9 cellular contexts compared by ENCODE assay signal in the genomic region with DNA sequence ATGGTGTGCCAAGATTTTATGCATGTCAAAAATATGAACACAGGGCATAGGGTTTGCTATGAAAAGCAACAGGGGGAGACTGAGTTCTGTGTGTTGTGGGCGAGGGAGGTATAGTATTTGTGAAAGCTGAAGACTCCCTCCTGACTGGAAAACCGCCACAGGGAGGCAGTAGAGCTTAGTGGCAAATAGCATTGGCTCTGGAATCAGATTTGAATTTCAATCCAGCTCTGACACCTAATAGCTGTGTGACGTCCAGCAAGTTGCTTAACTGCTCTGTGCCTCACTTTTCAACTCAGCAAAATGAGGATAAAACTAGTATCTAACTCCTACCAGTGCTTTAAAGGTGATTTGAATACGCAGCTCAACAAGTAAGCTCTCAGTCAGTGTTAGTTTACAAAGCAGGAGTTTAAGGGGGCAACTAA. TPM values are rescaled to one million over a fixed set of nuclear protein-coding genes. Genes with fewer than 3 reads are reported as not detected.
DNase-seq lines count a peak whose midpoint lies in the region; ATAC-seq and TF ChIP-seq lines count a peak whose summit lies in the region.
"Had no signal": no experiment of that assay in that cellular context is flagged by ENCODE, and none has a peak within 500 bp of the region (broad histone marks: within the 10 kb centered on the region; RNA-seq: fewer than 3 reads in every experiment).

No MANE protein-coding gene starts in this region.

- DNase-seq in activated gamma-delta T cell treated with Interleukin-2 at 50 U/mL for 16 hours (peak; percentile 30), activated gamma-delta T cell (lab: John Stamatoyannopoulos, UW) (no peak), RWPE2 (ENCODE audit: low spot score) (no peak), astrocyte of the cerebellum (ENCODE audit: low read depth) (no peak), natural killer cell (peak; percentile 21), NCI-H2029 (lab: John Stamatoyannopoulos, UW) (no peak)

- no peaks in the 10 kb centered on the region for H3K27me3 ChIP-seq in RWPE2 (ENCODE audit: insufficient read depth, poor library complexity, severe bottlenecking)
- H3K27me3 ChIP-seq: ascending aorta had no signal

- peak; percentile 39 for TF ChIP-seq CTCF in RWPE2 (IDR thresholded peaks at IDR 0.05; ENCODE audit: poor library complexity, severe bottlenecking)
- peak; percentile 55 for TF ChIP-seq CTCF in astrocyte of the cerebellum (IDR thresholded peaks at IDR 0.05; ENCODE audit: low read depth, low read length, missing control alignments)
- TF ChIP-seq CTCF in natural killer cell (IDR thresholded peaks at IDR 0.05): peak; percentile 61

- H3K4me3 Mint-ChIP-seq in natural killer cell: no peak overlapping the region

- no peak overlapping the region for H3K27ac Mint-ChIP-seq in natural killer cell

- H3K9me3 ChIP-seq in RWPE2 (ENCODE audit: severe bottlenecking): no peaks in the 10 kb centered on the region
- H3K9me3 ChIP-seq: ascending aorta had no signal

- H3K9me3 Mint-ChIP-seq in natural killer cell: no peaks in the 10 kb centered on the region

- H3K4me3 ChIP-seq in RWPE2 (ENCODE audit: severe bottlenecking) (no peak overlapping the region), astrocyte of the cerebellum (ENCODE audit: low read depth, low read length) (no peak overlapping the region)
- H3K4me3 ChIP-seq: ascending aorta had no signal

- intact Hi-C loops in natural killer cell (cut with micrococcal nuclease): loop anchor here (5.0 kb wide), 1 partner anchor 405 kb away; no protein-coding TSS in a partner anchor

- peaks cover 0 to 7% of the 10 kb centered on the region in 2 donors for H3K4me1 Mint-ChIP-seq in natural killer cell

- H3K27ac ChIP-seq in RWPE2 (ENCODE audit: poor library complexity, severe bottlenecking): no peak overlapping the region
- H3K27ac ChIP-seq: ascending aorta had no signal

- H3K36me3 ChIP-seq in RWPE2 (ENCODE audit: low read depth): no peaks in the 10 kb centered on the region
- H3K36me3 ChIP-seq: ascending aorta had no signal

- no peaks in the 10 kb centered on the region for H3K4me1 ChIP-seq in RWPE2 (ENCODE audit: insufficient read depth, poor library complexity, severe bottlenecking)

- H3K36me3 Mint-ChIP-seq in natural killer cell: no peaks in the 10 kb centered on the region

- H3K27me3 Mint-ChIP-seq in natural killer cell (ENCODE audit: low read depth in 2 of 2): no peaks in the 10 kb centered on the region

- in situ Hi-C loops in astrocyte of the cerebellum (cut with HindIII; ENCODE audit: low sequenced_read_pairs): no loop called here

- peak; percentile 48; the same call in 2 of the 3 replicates for ATAC-seq in RWPE2 (ENCODE audit: low read depth)
- peak; percentile 62 to 84 (median 77) for ATAC-seq in natural killer cell
- no peak for ATAC-seq in HG02588 (IDR thresholded peaks at IDR 0.05; ENCODE audit: unreplicated experiment)
- ATAC-seq in GM19328 (IDR thresholded peaks at IDR 0.05; ENCODE audit: unreplicated experiment): no peak

RNA-seq across cellular contexts. Expression of a gene that starts 22.0 kb away (rescaled TPM):
- total RNA-seq in natural killer cell: 10 to 100 TPM; 45.1 to 52.8 (median 49.3) TPM

Comparison
In these comparisons a context has a peak if more than half of its experiments do, and no peak if none do; other contexts are left out.
1. DNase-seq: peak in activated gamma-delta T cell treated with Interleukin-2 at 50 U/mL for 16 hours (single experiment) and natural killer cell (single experiment); none in activated gamma-delta T cell (single experiment), RWPE2 (single experiment), astrocyte of the cerebellum (single experiment) and NCI-H2029 (single experiment).
2. ATAC-seq: peak in RWPE2 (single experiment) and natural killer cell (3 of 3); none in HG02588 (single experiment) and GM19328 (single experiment).
3. Peak in every context shown above with its lines, with median percentiles within 50 percentile points of each other: CTCF ChIP-seq.